ENCODE assay signal across 35 cellular contexts in genomic region chr12:119216084-119216483, GRCh38. TPM values are rescaled to one million over a fixed set of nuclear protein-coding genes. Genes with fewer than 3 reads are reported as not detected.
"Had no signal": no experiment of that assay in that cellular context is flagged by ENCODE, and none has a peak within 500 bp of the region (broad histone marks: within the 10 kb centered on the region; RNA-seq: fewer than 3 reads in every experiment).

No MANE protein-coding gene starts in this region.

- H3K27ac ChIP-seq: adrenal gland, ascending aorta, body of pancreas, brain microvascular endothelial cell, breast epithelium, cardiac muscle cell had no signal

- H3K36me3 ChIP-seq: adrenal gland, ascending aorta, brain microvascular endothelial cell, breast epithelium, cardiac muscle cell had no signal

- FAIRE-seq: astrocyte, bronchial epithelial cell, colon had no signal

- H3K4me3 ChIP-seq: adrenal gland, ascending aorta, body of pancreas, breast epithelium, cardiac muscle cell had no signal

- DNase-seq: activated effector memory CD4-positive, alpha-beta T cell treated with anti-CD3 and anti-CD28 coated beads, Interleukin-2, amount 50 U/mL, for 16 hours; activated effector memory CD4-positive, alpha-beta T cell treated with Interleukin-2 at 50 U/mL for 16 hours; activated gamma-delta T cell; activated gamma-delta T cell treated with Interleukin-2 at 50 U/mL for 16 hours; activated naive CD4-positive, alpha-beta T cell; activated naive CD4-positive, alpha-beta T cell treated with anti-CD3 and anti-CD28 coated beads for 36 hours; activated naive CD4-positive, alpha-beta T cell treated with anti-CD3 and anti-CD28 coated beads, Interleukin-2, amount 10 ng/mL, durations not matched to agents 7 days and 5 days; activated naive CD4-positive, alpha-beta T cell treated with anti-CD3 and anti-CD28 coated beads, Interleukin-2, amount 50 U/mL, for 16 hours; activated naive CD4-positive, alpha-beta T cell treated with Interleukin-2 at 50 U/mL for 16 hours; activated naive CD8-positive, alpha-beta T cell treated with anti-CD3 and anti-CD28 coated beads for 36 hours; activated naive CD8-positive, alpha-beta T cell treated with anti-CD3 and anti-CD28 coated beads, Interleukin-2, amount 10 ng/mL, durations not matched to agents 7 days and 5 days; activated naive CD8-positive, alpha-beta T cell treated with anti-CD3 and anti-CD28 coated beads, Interleukin-2, amount 50 U/mL, for 24 hours; activated T-cell treated with anti-CD3 and anti-CD28 coated beads, Interleukin-2, amount 50 U/mL, for 4 hours; activated T-cell treated with anti-CD3 and anti-CD28 coated beads, Interleukin-2, amount 50 U/mL, for 48 hours; activated T-cell treated with anti-CD3 and anti-CD28 coated beads, Interleukin-2, amount 50 U/mL, for 72 hours; adrenal gland; amniotic stem cell; amygdala; anterior cingulate cortex; aorta; body of pancreas; brain microvascular endothelial cell; caudate nucleus; central memory CD4-positive, alpha-beta T cell; cerebellar nuclear complex had no signal

- H3K4me1 ChIP-seq: adrenal gland, ascending aorta, body of pancreas, breast epithelium had no signal

- ATAC-seq: activated naive CD4-positive, alpha-beta T cell treated with anti-CD3 and anti-CD28 coated beads, Interleukin-2, amount 50 U/mL, for 72 hours; activated naive CD8-positive, alpha-beta T cell treated with anti-CD3 and anti-CD28 coated beads, Interleukin-2, amount 50 U/mL, for 24 hours; activated T-cell treated with anti-CD3 and anti-CD28 coated beads, Interleukin-2, amount 50 U/mL, for 4 hours; activated T-cell treated with anti-CD3 and anti-CD28 coated beads, Interleukin-2, amount 50 U/mL, for 72 hours; activated T-helper 17 cell treated with anti-CD3 and anti-CD28 coated beads, Interleukin-2, amount 50 U/mL, for 72 hours; body of pancreas had no signal

- H3K9me3 ChIP-seq: adrenal gland, ascending aorta, body of pancreas, breast epithelium had no signal

- H3K27me3 ChIP-seq: ascending aorta, body of pancreas, brain microvascular endothelial cell, breast epithelium, cardiac muscle cell had no signal

RNA-seq across cellular contexts. Expression of gene HSPB8, which starts 37.4 kb away (rescaled TPM):
- total RNA-seq: activated naive CD4-positive, alpha-beta T cell treated with anti-CD3 and anti-CD28 coated beads for 36 hours; activated naive CD4-positive, alpha-beta T cell treated with anti-CD3 and anti-CD28 coated beads, Interleukin-2, amount 50 U/mL, for 72 hours; activated naive CD8-positive, alpha-beta T cell treated with anti-CD3 and anti-CD28 coated beads for 36 hours; activated naive CD8-positive, alpha-beta T cell treated with anti-CD3 and anti-CD28 coated beads, Interleukin-2, amount 10 ng/mL, durations not matched to agents 7 days and 5 days; activated T-cell treated with anti-CD3 and anti-CD28 coated beads, Interleukin-2, amount 50 U/mL, for 4 hours; activated T-cell treated with anti-CD3 and anti-CD28 coated beads, Interleukin-2, amount 50 U/mL, for 72 hours; activated T-helper 1 cell treated with anti-CD3 and anti-CD28 coated beads, Interleukin-12 subunit alpha, Interleukin-12 subunit beta, Interleukin-2, Interleukin-4 antibody, amounts not matched to agents 30 ng/mL and 10 ng/mL and 1 ng/mL, durations not matched to agents 14 hours and 24 hours and 36 hours; activated T-helper 17 cell treated with anti-CD3 and anti-CD28 coated beads, Interleukin-2, amount 50 U/mL, for 72 hours; activated T-helper 2 cell treated with anti-CD3 and anti-CD28 coated beads, Interferon-gamma antibody, Interleukin-2, Interleukin-4, amounts not matched to agents 10 μg/mL and 5 μg/mL and 100 μg/mL, durations not matched to agents 14 hours and 24 hours and 36 hours had no signal
